9 cellular contexts compared by ENCODE assay signal in genomic region chr22:46066691-46067090, GRCh38.
DNase-seq lines count a peak whose midpoint lies in the region; ATAC-seq and TF ChIP-seq lines count a peak whose summit lies in the region.
"Had no signal": no experiment of that assay in that cellular context is flagged by ENCODE, and none has a peak within 500 bp of the region (broad histone marks: within the 10 kb centered on the region; RNA-seq: fewer than 3 reads in every experiment).

No MANE protein-coding gene starts in this region.

- no peak for ATAC-seq in IMR-90 (ENCODE audit: low read depth)
- ATAC-seq in body of pancreas: no peak
- ATAC-seq in WTC11: no peak

- no peaks in the 10 kb centered on the region for H4K20me1 ChIP-seq in IMR-90 (ENCODE audit: insufficient read depth, low read length)

- peak overlapping the region; percentile 100 for H3K27ac ChIP-seq in ACC112 (ENCODE audit: low read depth, low read length)
- H3K27ac ChIP-seq in IMR-90 (ENCODE audit: insufficient read depth, low read length): peak overlapping the region; percentile 31; the same call in 1 of the 2 replicates
- peak overlapping the region; percentile 99 to 100 (median 100) for H3K27ac ChIP-seq in body of pancreas

- peaks cover 73% of the 10 kb centered on the region for H3K27me3 Mint-ChIP-seq in WTC11 (ENCODE audit: low read depth)

- H3K4me3 Mint-ChIP-seq in WTC11: no peak overlapping the region

- H4K8ac ChIP-seq in IMR-90 (ENCODE audit: low read depth in 2 of 2, low read length in 2 of 2): peak overlapping the region in 1 of 2 experiments; percentile 30; a peak in 2 of 4 replicates

- H3K9me3 ChIP-seq in IMR-90 (ENCODE audit: control insufficient read depth, insufficient read depth, low read length): no peaks in the 10 kb centered on the region
- H3K9me3 ChIP-seq in body of pancreas: no peaks in the 10 kb centered on the region

- H3K27me3 ChIP-seq in ACC112 (ENCODE audit: insufficient read depth, low read length) (no peaks in the 10 kb centered on the region), IMR-90 (ENCODE audit: control insufficient read depth, insufficient read depth, low read length) (no peaks in the 10 kb centered on the region), body of pancreas (no peaks in the 10 kb centered on the region)

- peak overlapping the region; percentile 84; the same call in 1 of the 2 replicates for H2AK5ac ChIP-seq in IMR-90 (ENCODE audit: low read depth, low read length)

- intact Hi-C loops in IMR-90 (cut with micrococcal nuclease) (no loop called here), body of pancreas (cut with DNase I) (no loop called here)

- no TSS peak for BruUV-seq in IMR-90 (replicated peaks; lab: Mats Ljungman, UMichigan)

- TF ChIP-seq CTCF in IMR-90 (conservative IDR thresholded peaks at IDR 0.05; ENCODE audit: low read depth, low read length): no peak
- TF ChIP-seq CTCF in body of pancreas (IDR thresholded peaks at IDR 0.05): no peak
- TF ChIP-seq CTCF in WTC11 (IDR thresholded peaks at IDR 0.05): no peak

- no peaks in the 10 kb centered on the region for H3K36me3 Mint-ChIP-seq in WTC11

- H2AFZ ChIP-seq in ACC112 (ENCODE audit: low read length, unreplicated experiment) (no peak overlapping the region), IMR-90 (replicated peaks; ENCODE audit: low read length, poor library complexity) (peak overlapping the region; percentile 19)

- no peak overlapping the region for H3K56ac ChIP-seq in IMR-90 (ENCODE audit: extremely low read depth, insufficient read depth, low read length)

- WGBS in IMR-90 (ENCODE audit: extremely low coverage in 2 of 2, insufficient read length in 1 of 2), 2 experiments: 94% methylated on average over 9 of the region's 11 CpGs; no CpG with 5 or more reads in 1 of the 2 experiments
- 13 to 21% methylated on average over 11 of the region's 11 CpGs for WGBS in body of pancreas, 2 donors

- TF ChIP-seq RAD21 in IMR-90 (IDR thresholded peaks at IDR 0.05; ENCODE audit: low read length): no peak

- H3K4me1 ChIP-seq in ACC112 (ENCODE audit: control insufficient read depth, insufficient read depth, low read length, unreplicated experiment) (peaks cover 20% of the 10 kb centered on the region), IMR-90 (ENCODE audit: control insufficient read depth, insufficient read depth, low read length) (peaks cover 11% of the 10 kb centered on the region), body of pancreas (peaks cover 75% of the 10 kb centered on the region)

- in situ Hi-C loops in IMR-90 (cut with MboI; ENCODE audit: low sequenced_read_pairs): no loop called here

- peak overlapping the region; percentile 69 for H3K4ac ChIP-seq in IMR-90 (ENCODE audit: low read depth, low read length)

- H3K36me3 ChIP-seq in ACC112 (ENCODE audit: insufficient read depth, low read length): no peaks in the 10 kb centered on the region
- peaks cover 3% of the 10 kb centered on the region; the same call in 1 of the 2 replicates for H3K36me3 ChIP-seq in IMR-90 (ENCODE audit: control insufficient read depth, insufficient read depth, low read length)
- no peaks in the 10 kb centered on the region for H3K36me3 ChIP-seq in body of pancreas (replicated peaks in 1 of 2; ENCODE audit: insufficient read depth in 1 of 2, low read depth in 2 of 2)

- H3K27ac Mint-ChIP-seq in WTC11: no peak overlapping the region

- no peak overlapping the region; the same call in 1 of the 2 replicates for H4K91ac ChIP-seq in IMR-90 (ENCODE audit: insufficient read depth, low read depth, low read length)

- H3K9ac ChIP-seq in IMR-90 (ENCODE audit: low read depth, low read length): no peak overlapping the region

- H3K4me1 Mint-ChIP-seq in WTC11: peaks cover 7% of the 10 kb centered on the region

- 0 out of 2 replicates have a peak overlapping the region, but pooled peaks have one; percentile 41 for H3K4me2 ChIP-seq in IMR-90 (ENCODE audit: low read depth, low read length)

- TF ChIP-seq POLR2A in IMR-90 (IDR thresholded peaks at IDR 0.05; ENCODE audit: low read depth, low read length) (no peak), body of pancreas (IDR thresholded peaks at IDR 0.05) (peak in 1 of 3 donors; percentile 9)

- POLR2A ChIA-PET in IMR-90 (lab: Charles Lee; ENCODE audit: unreplicated experiment): no interaction called here
- POLR2A ChIA-PET in WTC11 (lab: Charles Lee): no interaction called here

- no peak overlapping the region for H3K18ac ChIP-seq in IMR-90 (ENCODE audit: low read depth, low read length)

- CTCF ChIA-PET in IMR-90 (lab: Yijun Ruan, JAX): no interaction called here
- CTCF ChIA-PET in WTC11 (lab: Charles Lee): no interaction called here

- H3K79me2 ChIP-seq in ACC112 (ENCODE audit: control insufficient read depth, insufficient read depth, low read length, unreplicated experiment): peaks cover 88% of the 10 kb centered on the region

- dilution Hi-C loops in IMR-90 (cut with HindIII; ENCODE audit: low sequenced_read_pairs, unreplicated experiment): no loop called here

- H3K4me3 ChIP-seq in ACC112 (ENCODE audit: low read depth, low read length) (peak overlapping the region; percentile 75), IMR-90 (ENCODE audit: insufficient read depth, low read depth, low read length) (no peak overlapping the region), body of pancreas (no peak overlapping the region)

- H3K9me3 Mint-ChIP-seq in WTC11: no peaks in the 10 kb centered on the region

- H2BK20ac ChIP-seq in IMR-90 (ENCODE audit: low read depth, low read length): no peak overlapping the region; the same call in 1 of the 2 replicates

- peak overlapping the region; percentile 73; the same call in 1 of the 2 replicates for H3K23ac ChIP-seq in IMR-90 (ENCODE audit: low read depth, low read length)

- DNase-seq in IMR-90 (no peak), body of pancreas (peak in 3 of 4 donors; percentile 39 to 64 (median 46)), mesenteric fat pad (ENCODE audit: low spot score) (peak; percentile 35), WTC11 (ENCODE audit: low spot score) (no peak), NCI-H187 treated with DMSO at 0.1 percent for 48 hours (lab: John Stamatoyannopoulos, UW) (no peak), C1 segment of cervical spinal cord (lab: John Stamatoyannopoulos, UW) (no peak), occipital lobe (lab: John Stamatoyannopoulos, UW) (no peak)
- DNase-seq: amniotic stem cell had no signal

- no peak overlapping the region for H2BK15ac ChIP-seq in IMR-90 (ENCODE audit: low read depth, low read length)

- no peak overlapping the region for H2AK9ac ChIP-seq in IMR-90 (replicated peaks; ENCODE audit: low read depth, low read length, poor library complexity)

- H3K14ac ChIP-seq in IMR-90 (replicated peaks; ENCODE audit: low read depth, low read length): peak overlapping the region; percentile 73; the same call in 1 of the 2 replicates

- H3K9me1 ChIP-seq in IMR-90 (ENCODE audit: insufficient read depth, low read length): peaks cover 3% of the 10 kb centered on the region

- peaks cover 17 to 64% of the 10 kb centered on the region in 2 experiments for H3K79me1 ChIP-seq in IMR-90 (ENCODE audit: low read depth in 1 of 2, low read length in 2 of 2)

- H4K5ac ChIP-seq in IMR-90 (ENCODE audit: low read depth, low read length): peak overlapping the region; percentile 50; the same call in 1 of the 2 replicates

- H2BK120ac ChIP-seq in IMR-90 (ENCODE audit: low read depth, low read length): 0 out of 2 replicates have a peak overlapping the region, but pooled peaks have one; percentile 28

- no peak overlapping the region for H2BK5ac ChIP-seq in IMR-90 (ENCODE audit: low read depth, low read length, poor library complexity, severe bottlenecking)

TF ChIP-seq in IMR-90, 13 proteins besides CTCF, POLR2A, EP300 and RAD21:
- no peak for TF ChIP-seq NFE2L2 (IDR thresholded peaks at IDR 0.05; ENCODE audit: low read depth, low read length)

TF ChIP-seq in WTC11, 78 proteins besides CTCF, POLR2A, EP300 and RAD21:
- TF ChIP-seq MAX (CRISPR knock-in tag; IDR thresholded peaks at IDR 0.05): no peak
- TF ChIP-seq SOX15 (CRISPR knock-in tag; IDR thresholded peaks at IDR 0.05): no peak
- TF ChIP-seq E2F1 (CRISPR knock-in tag; IDR thresholded peaks at IDR 0.05): no peak
- TF ChIP-seq ATF6 (CRISPR knock-in tag; IDR thresholded peaks at IDR 0.05): no peak
- TF ChIP-seq ATF1 (CRISPR knock-in tag; IDR thresholded peaks at IDR 0.05): no peak
- no peak for TF ChIP-seq EMX1 (CRISPR knock-in tag; IDR thresholded peaks at IDR 0.05)

Comparison
In these comparisons a context has a peak if more than half of its experiments do, and no peak if none do; other contexts are left out.
1. H3K27ac ChIP-seq: peak in every context shown above with its lines; median percentile 100 in ACC112; 100 in body of pancreas; 31 in IMR-90.
2. DNase-seq: peak in body of pancreas (3 of 4) and mesenteric fat pad (single experiment); none in IMR-90 (single experiment), WTC11 (single experiment), NCI-H187 treated with DMSO at 0.1 percent for 48 hours (single experiment), C1 segment of cervical spinal cord (0 of 14) and occipital lobe (single experiment).